30 cellular contexts compared by ENCODE assay signal in the genomic region with DNA sequence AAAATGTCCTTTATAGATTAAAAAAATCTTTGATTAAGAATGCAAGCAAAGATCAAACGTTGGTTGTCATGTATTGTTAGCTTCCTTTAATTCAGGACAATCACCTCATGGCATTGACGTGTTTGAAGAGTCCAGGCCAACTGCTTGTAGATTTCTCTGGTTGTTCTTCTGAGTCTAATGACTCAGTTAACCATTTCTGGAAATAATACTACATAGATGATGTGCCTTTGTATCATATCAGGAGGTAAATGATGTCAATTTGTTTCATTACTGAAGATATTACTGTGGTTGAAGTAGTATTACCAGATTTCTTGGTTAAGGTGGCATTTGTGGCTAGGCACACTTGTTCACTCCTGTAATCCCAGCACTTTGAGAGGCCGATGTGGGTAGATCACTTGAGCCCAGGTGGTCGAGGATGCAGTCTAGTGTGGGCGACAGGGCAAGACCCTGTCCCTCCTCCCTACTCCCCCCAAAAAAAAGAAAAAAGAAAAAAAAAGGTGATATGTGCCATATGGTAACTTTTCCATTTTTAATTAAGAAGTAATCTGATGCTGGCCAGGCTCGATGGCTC. TPM values are rescaled to one million over a fixed set of nuclear protein-coding genes. Genes with fewer than 3 reads are reported as not detected.
DNase-seq lines count a peak whose midpoint lies in the region; TF ChIP-seq lines count a peak whose summit lies in the region.
"Had no signal": no experiment of that assay in that cellular context is flagged by ENCODE, and none has a peak within 500 bp of the region (broad histone marks: within the 10 kb centered on the region; RNA-seq: fewer than 3 reads in every experiment).

No MANE protein-coding gene starts in this region.

- H3K4me1 Mint-ChIP-seq in activated T-cell treated with anti-CD3 and anti-CD28 coated beads, Interleukin-2, amount 50 U/mL, for 24 hours (ENCODE audit: low read depth): peaks cover 21% of the 10 kb centered on the region
- H3K4me1 Mint-ChIP-seq in activated naive CD8-positive, alpha-beta T cell treated with anti-CD3 and anti-CD28 coated beads for 36 hours: peaks cover 12% of the 10 kb centered on the region

- H3K9me3 ChIP-seq in subcutaneous abdominal adipose tissue (ENCODE audit: control insufficient read depth in 5 of 5, low read length in 5 of 5) (no peaks in the 10 kb centered on the region), A673 (ENCODE audit: low read depth, low read length, poor library complexity, severe bottlenecking) (no peaks in the 10 kb centered on the region)
- H3K9me3 ChIP-seq: HAP-1, SJCRH30 had no signal

- H3K27me3 ChIP-seq in subcutaneous abdominal adipose tissue (ENCODE audit: control insufficient read depth in 5 of 5, insufficient read depth in 4 of 5, low read length in 5 of 5): no peaks in the 10 kb centered on the region
- H3K27me3 ChIP-seq in A673 (replicated peaks; ENCODE audit: insufficient read depth, low read depth, low read length, poor library complexity): no peaks in the 10 kb centered on the region
- H3K27me3 ChIP-seq: SJCRH30 had no signal

- peaks cover 6% of the 10 kb centered on the region for H3K36me3 Mint-ChIP-seq in activated T-cell treated with anti-CD3 and anti-CD28 coated beads, Interleukin-2, amount 50 U/mL, for 24 hours (ENCODE audit: low read depth)
- H3K36me3 Mint-ChIP-seq in activated naive CD8-positive, alpha-beta T cell treated with anti-CD3 and anti-CD28 coated beads for 36 hours: no peaks in the 10 kb centered on the region
- H3K36me3 Mint-ChIP-seq: CD14-positive monocyte had no signal

- DNase-seq in activated T-cell treated with anti-CD3 and anti-CD28 coated beads, Interleukin-2, amount 50 U/mL, for 24 hours: no peak
- DNase-seq in activated T-cell treated with anti-CD3 and anti-CD28 coated beads for 4 hours (no peak), NCI-H187 treated with DMSO at 0.1 percent for 48 hours (lab: John Stamatoyannopoulos, UW) (no peak), A673 (ENCODE audit: low spot score) (no peak)
- DNase-seq in activated T-cell treated with anti-CD3 and anti-CD28 coated beads, Interleukin-2, amount 50 U/mL, for 48 hours: peak; percentile 40 to 44
- DNase-seq in activated naive CD8-positive, alpha-beta T cell treated with anti-CD3 and anti-CD28 coated beads for 36 hours: peak; percentile 18
- DNase-seq: CD8-positive, alpha-beta memory T cell; DMS 273 treated with DMSO at 0.1 percent for 48 hours; DMS79; EL; GDM1; GOT3; HFFc6; KBM-7; MV-4-11; NCI-H1105; NCI-H146; NCI-H2029; NCI-H2227 treated with DMSO at 0.1 percent for 48 hours; NCI-H526 treated with DMSO at 0.1 percent for 48 hours; PC-9; SJCRH30 had no signal

- H3K4me3 Mint-ChIP-seq in activated T-cell treated with anti-CD3 and anti-CD28 coated beads, Interleukin-2, amount 50 U/mL, for 24 hours: no peak overlapping the region
- no peak overlapping the region for H3K4me3 Mint-ChIP-seq in activated naive CD8-positive, alpha-beta T cell treated with anti-CD3 and anti-CD28 coated beads for 36 hours
- H3K4me3 Mint-ChIP-seq: B cell; CD14-positive monocyte; CD8-positive, alpha-beta memory T cell; HFFc6 had no signal

- H3K27ac ChIP-seq in subcutaneous abdominal adipose tissue (ENCODE audit: low read depth, low read length) (peak overlapping the region; percentile 24), A673 (ENCODE audit: low read depth, low read length, poor library complexity, severe bottlenecking) (no peak overlapping the region)
- H3K27ac ChIP-seq: PC-9, SJCRH30 had no signal

- H3K9me3 Mint-ChIP-seq in activated T-cell treated with anti-CD3 and anti-CD28 coated beads, Interleukin-2, amount 50 U/mL, for 24 hours: no peaks in the 10 kb centered on the region
- no peaks in the 10 kb centered on the region for H3K9me3 Mint-ChIP-seq in activated naive CD8-positive, alpha-beta T cell treated with anti-CD3 and anti-CD28 coated beads for 36 hours
- H3K9me3 Mint-ChIP-seq: CD8-positive, alpha-beta memory T cell; HFFc6 had no signal

- CTCF ChIA-PET in A673 (lab: Charles Lee): no interaction called here

- H3K36me3 ChIP-seq in subcutaneous abdominal adipose tissue (ENCODE audit: control insufficient read depth in 5 of 5, insufficient read depth in 5 of 5, low read length in 5 of 5) (peaks cover 0 to 6% (median 0%) of the 10 kb centered on the region in 5 donors), A673 (ENCODE audit: insufficient read depth, low read length, poor library complexity, severe bottlenecking) (no peaks in the 10 kb centered on the region)
- H3K36me3 ChIP-seq: HAP-1, SJCRH30 had no signal

- TF ChIP-seq CTCF in A673 (conservative IDR thresholded peaks at IDR 0.05; ENCODE audit: low read depth, low read length): no peak

- peaks cover 0 to 42% (median 22%) of the 10 kb centered on the region in 5 donors for H3K4me1 ChIP-seq in subcutaneous abdominal adipose tissue (ENCODE audit: control insufficient read depth in 5 of 5, insufficient read depth in 5 of 5, low read length in 5 of 5)
- H3K4me1 ChIP-seq in A673 (ENCODE audit: insufficient read depth, low read length, poor library complexity, severe bottlenecking): no peaks in the 10 kb centered on the region
- H3K4me1 ChIP-seq: HAP-1, SJCRH30 had no signal

- H3K9ac ChIP-seq in subcutaneous abdominal adipose tissue (ENCODE audit: low read length in 5 of 5): no peak overlapping the region

- H3K4me3 ChIP-seq in subcutaneous abdominal adipose tissue (ENCODE audit: low read depth in 1 of 5, low read length in 5 of 5) (no peak overlapping the region), A673 (ENCODE audit: low read depth, low read length, poor library complexity, severe bottlenecking) (no peak overlapping the region)
- H3K4me3 ChIP-seq: HAP-1, PC-9, SJCRH30 had no signal

- intact Hi-C loops in A673 (cut with micrococcal nuclease; ENCODE audit: unreplicated experiment): no loop called here

- peak overlapping the region; percentile 66 for H3K27ac Mint-ChIP-seq in activated T-cell treated with anti-CD3 and anti-CD28 coated beads, Interleukin-2, amount 50 U/mL, for 24 hours
- H3K27ac Mint-ChIP-seq in activated naive CD8-positive, alpha-beta T cell treated with anti-CD3 and anti-CD28 coated beads for 36 hours: no peak overlapping the region
- H3K27ac Mint-ChIP-seq: B cell; CD8-positive, alpha-beta memory T cell; HFFc6 had no signal

- POLR2A ChIA-PET in A673 (lab: Charles Lee; ENCODE audit: low non-redundant PET): no interaction called here

- peaks cover 11% of the 10 kb centered on the region for H3K27me3 Mint-ChIP-seq in activated T-cell treated with anti-CD3 and anti-CD28 coated beads, Interleukin-2, amount 50 U/mL, for 24 hours
- peaks cover 3% of the 10 kb centered on the region for H3K27me3 Mint-ChIP-seq in activated naive CD8-positive, alpha-beta T cell treated with anti-CD3 and anti-CD28 coated beads for 36 hours
- H3K27me3 Mint-ChIP-seq: B cell had no signal

- BruUV-seq in A673 (replicated peaks; lab: Mats Ljungman, UMichigan): no TSS peak

RNA-seq across cellular contexts. Expression of a gene that starts 15.7 kb away (rescaled TPM):
- 1,000 to 10,000 TPM; 1,739 to 1,814 TPM for total RNA-seq in activated naive CD8-positive, alpha-beta T cell treated with anti-CD3 and anti-CD28 coated beads for 36 hours
- 907 and 971 TPM in 2 replicates for total RNA-seq in A673 (2021)

RNA-seq across cellular contexts. Expression of a gene that starts 15.9 kb away (rescaled TPM):
- 10 to 100 TPM; 44.1 to 46.3 TPM for total RNA-seq in activated naive CD8-positive, alpha-beta T cell treated with anti-CD3 and anti-CD28 coated beads for 36 hours
- total RNA-seq in A673 (2021): 17.6 and 19.1 TPM in 2 replicates

RNA-seq across cellular contexts. Expression of a gene that starts 36.3 kb away (rescaled TPM):
- total RNA-seq in activated naive CD8-positive, alpha-beta T cell treated with anti-CD3 and anti-CD28 coated beads for 36 hours: not detected
- total RNA-seq in A673 (2021): not detected in 2 replicates
- total RNA-seq: B cell; CD8-positive, alpha-beta memory T cell; HFFc6; LHCN-M2; MCF 10A; NCI-H460; PC-9; RPMI7951 had no signal

Comparison
In these comparisons a context has a peak if more than half of its experiments do, and no peak if none do; other contexts are left out.
1. DNase-seq: peak in activated T-cell treated with anti-CD3 and anti-CD28 coated beads, Interleukin-2, amount 50 U/mL, for 48 hours (2 of 2) and activated naive CD8-positive, alpha-beta T cell treated with anti-CD3 and anti-CD28 coated beads for 36 hours (single experiment); none in activated T-cell treated with anti-CD3 and anti-CD28 coated beads, Interleukin-2, amount 50 U/mL, for 24 hours (single experiment), activated T-cell treated with anti-CD3 and anti-CD28 coated beads for 4 hours (single experiment), NCI-H187 treated with DMSO at 0.1 percent for 48 hours (single experiment) and A673 (single experiment).